ENCODE assay signal across 26 cellular contexts in the genomic region with DNA sequence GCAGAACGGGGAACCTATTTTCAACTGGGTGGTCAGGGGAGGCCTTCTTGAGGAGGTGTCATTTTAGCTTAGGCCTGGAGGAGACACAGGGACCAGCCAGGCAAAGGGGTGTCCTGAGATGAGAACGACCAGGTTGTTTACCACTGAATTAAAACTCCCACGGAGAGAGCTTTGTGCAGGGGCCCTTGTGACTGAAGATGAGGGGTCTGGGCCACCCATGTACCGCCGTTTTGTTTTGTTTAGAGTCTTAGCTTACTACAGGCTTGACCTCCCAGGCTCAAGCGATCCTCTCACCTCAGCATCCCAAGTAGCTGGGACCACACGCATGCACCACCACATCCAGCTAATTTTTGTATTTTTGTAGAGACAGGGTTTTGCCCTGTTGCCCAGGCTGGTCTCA.
"Had no signal": no experiment of that assay in that cellular context is flagged by ENCODE, and none has a peak within 500 bp of the region (broad histone marks: within the 10 kb centered on the region; RNA-seq: fewer than 3 reads in every experiment).

No MANE protein-coding gene starts in this region.

- H3K27ac ChIP-seq: colonic mucosa, epithelial cell of prostate, gastrocnemius medialis, heart left ventricle, hepatocyte, lower lobe of right lung, ovary, psoas muscle, sigmoid colon, stomach, thyroid gland had no signal

- H3K4me2 ChIP-seq: hepatocyte had no signal

- H3K36me3 ChIP-seq: colonic mucosa, gastrocnemius medialis, heart left ventricle, lower lobe of right lung, ovary, sigmoid colon, stomach, thyroid gland had no signal

- H3K4me3 ChIP-seq: colonic mucosa, gastrocnemius medialis, heart left ventricle, hepatocyte, lower lobe of right lung, ovary, psoas muscle, sigmoid colon, stomach, thyroid gland had no signal

- H3K36me3 Mint-ChIP-seq: naive thymus-derived CD8-positive, alpha-beta T cell; stimulated activated effector memory CD8-positive, alpha-beta T cell treated with anti-CD3 and anti-CD28 coated beads, Interleukin-12 subunit alpha, Interleukin-12 subunit beta, amount 100 ng/mL, for 72 hours had no signal

- H3K9me3 Mint-ChIP-seq: naive thymus-derived CD8-positive, alpha-beta T cell; stimulated activated effector memory CD8-positive, alpha-beta T cell treated with anti-CD3 and anti-CD28 coated beads, Interleukin-12 subunit alpha, Interleukin-12 subunit beta, amount 100 ng/mL, for 72 hours; type B pancreatic cell had no signal

- H3K27ac Mint-ChIP-seq: naive thymus-derived CD8-positive, alpha-beta T cell; stimulated activated effector memory CD8-positive, alpha-beta T cell treated with anti-CD3 and anti-CD28 coated beads, Interleukin-12 subunit alpha, Interleukin-12 subunit beta, amount 100 ng/mL, for 72 hours; type B pancreatic cell had no signal

- ATAC-seq: esophagus mucosa; gastrocnemius medialis; heart left ventricle; left ventricle myocardium superior; lower lobe of right lung; naive thymus-derived CD8-positive, alpha-beta T cell; psoas muscle; right cardiac atrium; stimulated activated effector memory CD8-positive, alpha-beta T cell treated with anti-CD3 and anti-CD28 coated beads, Interleukin-12 subunit alpha, Interleukin-12 subunit beta, amount 100 ng/mL, for 72 hours had no signal

- DNase-seq: colonic mucosa; dermis blood vessel endothelial cell; effector memory CD4-positive, alpha-beta T cell; foreskin fibroblast; gastrocnemius medialis; heart left ventricle; kidney glomerular epithelial cell; left ventricle myocardium superior; lower lobe of right lung; naive thymus-derived CD8-positive, alpha-beta T cell; occipital lobe; ovary; posterior cingulate gyrus; psoas muscle; right cardiac atrium; sigmoid colon; stimulated activated CD4-positive, alpha-beta T cell treated with anti-CD3 and anti-CD28 coated beads, Interleukin-2, amount 100 ng/mL, for 24 hours; stimulated activated CD4-positive, alpha-beta T cell treated with anti-CD3 and anti-CD28 coated beads, Interleukin-4, amount 100 ng/mL, for 24 hours; stimulated activated naive CD4-positive, alpha-beta T cell treated with Interleukin-2 at 50 U/mL for 16 hours; stomach; thyroid gland had no signal

- H3K4me3 Mint-ChIP-seq: naive thymus-derived CD8-positive, alpha-beta T cell; stimulated activated effector memory CD8-positive, alpha-beta T cell treated with anti-CD3 and anti-CD28 coated beads, Interleukin-12 subunit alpha, Interleukin-12 subunit beta, amount 100 ng/mL, for 72 hours; type B pancreatic cell had no signal

- H3K4me1 ChIP-seq: colonic mucosa, gastrocnemius medialis, lower lobe of right lung, psoas muscle, thyroid gland had no signal

- H3K4me1 Mint-ChIP-seq: stimulated activated effector memory CD8-positive, alpha-beta T cell treated with anti-CD3 and anti-CD28 coated beads, Interleukin-12 subunit alpha, Interleukin-12 subunit beta, amount 100 ng/mL, for 72 hours had no signal

- H3K27me3 Mint-ChIP-seq: type B pancreatic cell had no signal

- H3K27me3 ChIP-seq: colonic mucosa, gastrocnemius medialis, heart left ventricle, hepatocyte, ovary, sigmoid colon, stomach, thyroid gland had no signal

- H3K9me3 ChIP-seq: colonic mucosa, gastrocnemius medialis, heart left ventricle, lower lobe of right lung, ovary, psoas muscle, sigmoid colon, stomach, thyroid gland had no signal
